ENCODE assay signal across 21 cellular contexts in genomic region chr3:78154521-78155186, GRCh38.
DNase-seq lines count a peak whose midpoint lies in the region; ATAC-seq, FAIRE-seq and TF ChIP-seq lines count a peak whose summit lies in the region.
"Had no signal": no experiment of that assay in that cellular context is flagged by ENCODE, and none has a peak within 500 bp of the region (broad histone marks: within the 10 kb centered on the region; RNA-seq: fewer than 3 reads in every experiment).

No MANE protein-coding gene starts in this region.

- peak; percentile 64 for FAIRE-seq in bronchial epithelial cell (lab: Jason Lieb, UNC)

- no peaks in the 10 kb centered on the region for H3K27me3 ChIP-seq in bronchial epithelial cell (ENCODE audit: control insufficient read depth, insufficient read depth, low read length)
- H3K27me3 ChIP-seq in right cardiac atrium (ENCODE audit: control insufficient read depth, insufficient read depth), result no peaks in the 10 kb centered on the region

- peak; percentile 29 for ATAC-seq in right cardiac atrium
- ATAC-seq in HG02798 (IDR thresholded peaks at IDR 0.05; ENCODE audit: poor library complexity, unreplicated experiment), result no peak
- ATAC-seq: Panc1 had no signal

- DNase-seq in DMS 273 (lab: John Stamatoyannopoulos, UW; ENCODE audit: unreplicated experiment) (peak; percentile 1), DMS 273 treated with DMSO at 0.1 percent for 48 hours (lab: John Stamatoyannopoulos, UW) (no peak), EH (ENCODE audit: low read depth) (peak; percentile 6), bronchial epithelial cell (ENCODE audit: low read depth) (no peak), right cardiac atrium (peak in 2 of 3 donors; percentile 29 to 47), ecto neural progenitor cell (ENCODE audit: low spot score) (no peak), NCI-H1694 (lab: John Stamatoyannopoulos, UW) (no peak)
- DNase-seq: CD4-positive, CD25-positive, alpha-beta regulatory T cell; COR-L47; DMS153; GF-D8; GM23248; Kasumi-1; NCI-H1105; NCI-H2081 treated with DMSO at 0.1 percent for 48 hours; NCI-H510A treated with DMSO at 0.1 percent for 48 hours; NCI-H82 had no signal

- no peaks in the 10 kb centered on the region for H3K9me3 ChIP-seq in right cardiac atrium (ENCODE audit: control insufficient read depth, low read length)
- H3K9me3 ChIP-seq: HAP-1 had no signal

- no peaks in the 10 kb centered on the region for H3K4me1 ChIP-seq in right cardiac atrium (ENCODE audit: control insufficient read depth, insufficient read depth, low read length)
- H3K4me1 ChIP-seq: HAP-1 had no signal

- WGBS in right cardiac atrium, result 71% methylated on average over 3 of the region's 3 CpGs

- intact Hi-C loops in right cardiac atrium (cut with DNase I), result no loop called here

- H3K4me3 ChIP-seq in bronchial epithelial cell (ENCODE audit: low read depth, low read length) (no peak overlapping the region), right cardiac atrium (ENCODE audit: low read length) (no peak overlapping the region)
- H3K4me3 ChIP-seq: GM23248, HAP-1 had no signal

- H3K36me3 ChIP-seq in bronchial epithelial cell (ENCODE audit: control insufficient read depth, insufficient read depth, low read length), result no peaks in the 10 kb centered on the region
- H3K36me3 ChIP-seq: HAP-1 had no signal

- TF ChIP-seq CTCF in bronchial epithelial cell (IDR thresholded peaks at IDR 0.05; ENCODE audit: insufficient read depth, low read length, severe bottlenecking), result no peak

- no peak overlapping the region for H3K27ac ChIP-seq in right cardiac atrium (ENCODE audit: low read length)
- H3K27ac ChIP-seq: 22Rv1, GM23248 had no signal

Comparison
In these comparisons a context has a peak if more than half of its experiments do, and no peak if none do; other contexts are left out.
1. DNase-seq: peak in DMS 273 (single experiment), EH (single experiment) and right cardiac atrium (2 of 3); none in DMS 273 treated with DMSO at 0.1 percent for 48 hours (single experiment), bronchial epithelial cell (single experiment), ecto neural progenitor cell (single experiment) and NCI-H1694 (single experiment).